In the genomic region with DNA sequence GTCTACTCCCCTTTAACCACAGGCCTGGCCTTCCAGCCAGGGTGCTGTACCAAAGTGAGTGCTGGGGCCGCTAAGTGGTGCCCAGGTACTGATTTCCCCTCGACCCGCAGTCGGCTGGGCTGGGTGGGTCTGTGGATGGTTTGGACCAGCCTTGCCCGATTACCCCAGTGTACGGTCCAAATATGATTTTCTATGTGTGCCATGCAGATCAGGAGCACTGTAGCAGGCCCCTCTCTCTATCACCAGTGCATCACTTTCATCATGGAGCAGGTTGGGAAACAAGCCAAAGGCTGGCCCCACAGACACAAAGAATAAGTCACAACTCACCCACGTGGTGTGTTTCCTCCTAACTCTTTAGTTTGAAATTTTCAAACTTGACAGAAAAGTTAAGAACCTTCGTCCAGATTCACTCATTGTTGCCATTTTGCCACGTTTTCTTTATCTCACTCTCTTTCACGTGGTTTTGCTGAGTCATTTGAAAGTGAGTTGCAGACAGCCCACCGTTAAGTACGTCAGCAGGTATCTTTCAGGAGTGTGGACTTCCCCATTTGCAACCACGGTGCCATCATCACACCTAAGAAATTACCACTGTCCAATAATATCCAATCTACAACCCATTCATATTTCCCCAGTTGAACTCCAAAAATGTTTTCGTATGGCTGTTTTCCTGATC, we compare ENCODE assay signal across 1 cellular context.
TF ChIP-seq lines count a peak whose summit lies in the region.

No MANE protein-coding gene starts in this region.

TF ChIP-seq in HEK293, 187 proteins besides CTCF, POLR2A, EP300 and RAD21 (continued from another document):
- TF ChIP-seq, protein P1, sequence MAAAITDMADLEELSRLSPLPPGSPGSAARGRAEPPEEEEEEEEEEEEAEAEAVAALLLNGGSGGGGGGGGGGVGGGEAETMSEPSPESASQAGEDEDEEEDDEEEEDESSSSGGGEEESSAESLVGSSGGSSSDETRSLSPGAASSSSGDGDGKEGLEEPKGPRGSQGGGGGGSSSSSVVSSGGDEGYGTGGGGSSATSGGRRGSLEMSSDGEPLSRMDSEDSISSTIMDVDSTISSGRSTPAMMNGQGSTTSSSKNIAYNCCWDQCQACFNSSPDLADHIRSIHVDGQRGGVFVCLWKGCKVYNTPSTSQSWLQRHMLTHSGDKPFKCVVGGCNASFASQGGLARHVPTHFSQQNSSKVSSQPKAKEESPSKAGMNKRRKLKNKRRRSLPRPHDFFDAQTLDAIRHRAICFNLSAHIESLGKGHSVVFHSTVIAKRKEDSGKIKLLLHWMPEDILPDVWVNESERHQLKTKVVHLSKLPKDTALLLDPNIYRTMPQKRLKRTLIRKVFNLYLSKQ (tag by site-specific recombination; IDR thresholded peaks at IDR 0.05; ENCODE audit: borderline replicate concordance), result no peak
- TF ChIP-seq ZNF214 (tag by site-specific recombination; IDR thresholded peaks at IDR 0.05; ENCODE audit: borderline replicate concordance), result no peak
- no peak for TF ChIP-seq ZNF354C (tag by site-specific recombination; IDR thresholded peaks at IDR 0.05; ENCODE audit: borderline replicate concordance, low read depth)
- no peak for TF ChIP-seq ZNF791 (tag by site-specific recombination; IDR thresholded peaks at IDR 0.05)
- TF ChIP-seq, protein P2, sequence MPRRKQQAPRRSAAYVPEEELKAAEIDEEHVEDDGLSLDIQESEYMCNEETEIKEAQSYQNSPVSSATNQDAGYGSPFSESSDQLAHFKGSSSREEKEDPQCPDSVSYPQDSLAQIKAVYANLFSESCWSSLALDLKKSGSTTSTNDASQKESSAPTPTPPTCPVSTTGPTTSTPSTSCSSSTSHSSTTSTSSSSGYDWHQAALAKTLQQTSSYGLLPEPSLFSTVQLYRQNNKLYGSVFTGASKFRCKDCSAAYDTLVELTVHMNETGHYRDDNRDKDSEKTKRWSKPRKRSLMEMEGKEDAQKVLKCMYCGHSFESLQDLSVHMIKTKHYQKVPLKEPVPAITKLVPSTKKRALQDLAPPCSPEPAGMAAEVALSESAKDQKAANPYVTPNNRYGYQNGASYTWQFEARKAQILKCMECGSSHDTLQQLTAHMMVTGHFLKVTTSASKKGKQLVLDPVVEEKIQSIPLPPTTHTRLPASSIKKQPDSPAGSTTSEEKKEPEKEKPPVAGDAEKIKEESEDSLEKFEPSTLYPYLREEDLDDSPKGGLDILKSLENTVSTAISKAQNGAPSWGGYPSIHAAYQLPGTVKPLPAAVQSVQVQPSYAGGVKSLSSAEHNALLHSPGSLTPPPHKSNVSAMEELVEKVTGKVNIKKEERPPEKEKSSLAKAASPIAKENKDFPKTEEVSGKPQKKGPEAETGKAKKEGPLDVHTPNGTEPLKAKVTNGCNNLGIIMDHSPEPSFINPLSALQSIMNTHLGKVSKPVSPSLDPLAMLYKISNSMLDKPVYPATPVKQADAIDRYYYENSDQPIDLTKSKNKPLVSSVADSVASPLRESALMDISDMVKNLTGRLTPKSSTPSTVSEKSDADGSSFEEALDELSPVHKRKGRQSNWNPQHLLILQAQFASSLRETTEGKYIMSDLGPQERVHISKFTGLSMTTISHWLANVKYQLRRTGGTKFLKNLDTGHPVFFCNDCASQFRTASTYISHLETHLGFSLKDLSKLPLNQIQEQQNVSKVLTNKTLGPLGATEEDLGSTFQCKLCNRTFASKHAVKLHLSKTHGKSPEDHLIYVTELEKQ (tag by site-specific recombination; IDR thresholded peaks at IDR 0.05; ENCODE audit: borderline replicate concordance), result no peak
- no peak for TF ChIP-seq ZNF174 (tag by site-specific recombination; IDR thresholded peaks at IDR 0.05)
- 0 out of 2 replicates have a peak, but pooled peaks have one; percentile 11 for TF ChIP-seq SP7 (tag by site-specific recombination; IDR thresholded peaks at IDR 0.05)
- peak; percentile 78 for TF ChIP-seq ZBTB21 (tag by site-specific recombination; IDR thresholded peaks at IDR 0.05)
- TF ChIP-seq ZXDB (tag by site-specific recombination; IDR thresholded peaks at IDR 0.05), result no peak
- no peak for TF ChIP-seq ZNF426 (tag by site-specific recombination; IDR thresholded peaks at IDR 0.05)
- no peak for TF ChIP-seq ZNF266 (tag by site-specific recombination; IDR thresholded peaks at IDR 0.05; ENCODE audit: low read depth)
- no peak for TF ChIP-seq ZSCAN16 (tag by site-specific recombination; IDR thresholded peaks at IDR 0.05)
- TF ChIP-seq HOXA7 (CRISPR knock-in tag; IDR thresholded peaks at IDR 0.05; ENCODE audit: borderline replicate concordance), result no peak
- TF ChIP-seq ZNF292 (tag by site-specific recombination; IDR thresholded peaks at IDR 0.05; ENCODE audit: borderline replicate concordance, low read depth), result no peak
- no peak for TF ChIP-seq ZNF121 (tag by site-specific recombination; IDR thresholded peaks at IDR 0.05)
- TF ChIP-seq ZFP69B (tag by site-specific recombination; IDR thresholded peaks at IDR 0.05), result peak; percentile 34; the same call in 1 of the 2 replicates
- peak; percentile 84 for TF ChIP-seq PRDM1 (tag by site-specific recombination; IDR thresholded peaks at IDR 0.05)
